In the genomic region with DNA sequence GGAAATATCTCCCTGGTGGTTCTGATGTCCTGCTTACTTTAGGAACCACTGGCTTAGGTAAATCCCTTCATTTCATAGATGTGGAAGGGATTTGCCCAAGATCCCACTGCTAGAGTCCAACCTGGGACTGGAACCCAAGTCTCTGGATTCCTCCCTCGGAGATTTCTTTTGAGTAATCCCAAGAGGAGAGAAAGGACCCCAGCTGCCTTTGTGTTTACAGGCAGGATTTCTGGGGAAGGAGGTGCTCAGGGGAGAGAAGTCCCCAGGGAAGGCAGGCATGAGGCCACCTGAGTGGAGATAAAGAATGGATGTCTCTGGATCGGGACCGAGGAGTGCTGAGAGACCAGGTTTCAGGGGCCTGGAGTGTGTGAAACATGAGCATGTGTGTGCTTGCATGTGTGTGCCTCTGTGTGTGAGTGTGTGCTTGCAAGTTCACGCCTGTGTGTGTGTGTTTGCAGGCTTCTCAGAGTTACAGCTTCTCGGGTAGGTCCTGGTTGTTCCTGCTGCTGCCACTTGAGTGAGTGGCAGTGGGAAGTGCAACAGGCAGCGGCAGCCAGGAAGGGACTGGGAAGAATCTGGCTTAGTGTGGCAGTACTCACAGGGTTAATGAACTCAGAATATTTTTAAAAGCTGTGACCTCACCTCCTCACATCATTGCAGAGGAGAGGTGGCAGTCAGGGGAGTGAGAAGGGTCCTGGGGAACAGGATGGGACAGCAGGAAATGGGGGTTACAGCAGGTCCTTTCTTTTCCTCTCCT, we compare ENCODE assay signal across 23 cellular contexts. TPM values are rescaled to one million over a fixed set of nuclear protein-coding genes. Genes with fewer than 3 reads are reported as not detected.
DNase-seq lines count a peak whose midpoint lies in the region; ATAC-seq, FAIRE-seq and TF ChIP-seq lines count a peak whose summit lies in the region.
"Had no signal": no experiment of that assay in that cellular context is flagged by ENCODE, and none has a peak within 500 bp of the region (broad histone marks: within the 10 kb centered on the region; RNA-seq: fewer than 3 reads in every experiment).

No MANE protein-coding gene starts in this region.

- intact Hi-C loops in HepG2 (cut with micrococcal nuclease; ENCODE audit: unreplicated experiment) (no loop called here), right lobe of liver (cut with DNase I) (no loop called here)

- H3K9me3 Mint-ChIP-seq in endothelial cell (ENCODE audit: unreplicated experiment) = no peaks in the 10 kb centered on the region
- H3K9me3 Mint-ChIP-seq: IgD-negative memory B cell had no signal

- no TSS peak for BruUV-seq in HepG2 (replicated peaks; lab: Mats Ljungman, UMichigan)

- H3K4me3 ChIP-seq in HepG2 (replicated peaks in 1 of 3; ENCODE audit: insufficient read depth in 1 of 3, low read depth in 2 of 3, low read length in 3 of 3) (no peak overlapping the region), right lobe of liver (no peak overlapping the region), bronchial epithelial cell (ENCODE audit: low read depth, low read length) (no peak overlapping the region)
- H3K4me3 ChIP-seq: SJCRH30 had no signal

- H3K27ac ChIP-seq in HepG2 (ENCODE audit: extremely low read length, insufficient read depth, low read length) (no peak overlapping the region), right lobe of liver (no peak overlapping the region)
- H3K27ac ChIP-seq: C4-2B, HL-60, SJCRH30 had no signal

- TF ChIP-seq RAD21 in HepG2 (CRISPR knock-in tag; IDR thresholded peaks at IDR 0.05) = no peak

- TF ChIP-seq EP300 in HepG2 (IDR thresholded peaks at IDR 0.05; ENCODE audit: low read depth in 2 of 2, low read length in 2 of 2) (no peak), HepG2 (CRISPR knock-in tag; IDR thresholded peaks at IDR 0.05; ENCODE audit: borderline replicate concordance) (no peak)

- in situ Hi-C loops in HepG2 (cut with HindIII; ENCODE audit: extremely low pct_ligation_motif_present, low pct_unique_long_range_greater_than_20kb) = no loop called here

- DNase-seq in HepG2 (ENCODE audit: low spot score) (no peak), right lobe of liver (no peak), NCI-H2171 (lab: John Stamatoyannopoulos, UW) (peak; percentile 47), bronchial epithelial cell (ENCODE audit: low read depth) (no peak), SHP77 (lab: John Stamatoyannopoulos, UW) (no peak), endothelial cell (ENCODE audit: low spot score) (no peak)
- no peak for DNase-seq in stimulated activated naive CD4-positive, alpha-beta T cell (lab: John Stamatoyannopoulos, UW)
- DNase-seq: AML-193, HCEC 1CT, Kasumi-1, MM.1S, NCI-H1092, NCI-H1436 treated with DMSO at 0.1 percent for 48 hours, NCI-H2081 treated with DMSO at 0.1 percent for 48 hours, NCI-H446 treated with DMSO at 0.1 percent for 48 hours, NCI-H774, SJCRH30 had no signal

- FAIRE-seq in HepG2 (lab: Jason Lieb, UNC) = no peak
- peak; percentile 79 for FAIRE-seq in bronchial epithelial cell (lab: Jason Lieb, UNC)
- FAIRE-seq: G401.6, HTR-8/SVneo had no signal

- H3K9ac ChIP-seq in HepG2 (ENCODE audit: insufficient read depth, low read depth, low read length) = no peak overlapping the region

- TF ChIP-seq POLR2A in HepG2 (IDR thresholded peaks at IDR 0.05; ENCODE audit: insufficient read depth in 1 of 2, low read depth in 2 of 2, low read length in 2 of 2) (no peak), right lobe of liver (IDR thresholded peaks at IDR 0.05) (no peak)

- H3K36me3 Mint-ChIP-seq in endothelial cell (ENCODE audit: low read depth, unreplicated experiment) = no peaks in the 10 kb centered on the region

- no peaks in the 10 kb centered on the region for H3K79me2 ChIP-seq in HepG2 (ENCODE audit: insufficient read depth, low read length)

- H3K9me3 ChIP-seq in HepG2 (ENCODE audit: low read length) = no peaks in the 10 kb centered on the region
- H3K9me3 ChIP-seq in right lobe of liver = no peaks in the 10 kb centered on the region
- H3K9me3 ChIP-seq: SJCRH30 had no signal

- POLR2A ChIA-PET in HepG2 (lab: Yijun Ruan, JAX) = interaction anchor here (1.1 kb wide), 1 partner anchor 27 kb away, joined by 3 read pairs; no protein-coding TSS in a partner anchor

- ATAC-seq in HepG2 (no peak), right lobe of liver (no peak)

- H3K27me3 ChIP-seq in HepG2 (ENCODE audit: control insufficient read depth in 1 of 2, insufficient read depth in 2 of 2, low read length in 2 of 2) (peaks cover 5 to 61% of the 10 kb centered on the region in 2 experiments), right lobe of liver (no peaks in the 10 kb centered on the region), bronchial epithelial cell (ENCODE audit: control insufficient read depth, insufficient read depth, low read length) (peaks cover 10% of the 10 kb centered on the region)
- H3K27me3 ChIP-seq: SJCRH30 had no signal

- no peak overlapping the region for H3K4me3 Mint-ChIP-seq in endothelial cell (ENCODE audit: unreplicated experiment)
- H3K4me3 Mint-ChIP-seq: IgD-negative memory B cell had no signal

- no peak overlapping the region for H3K4me2 ChIP-seq in HepG2 (ENCODE audit: low read depth, low read length)

- H3K36me3 ChIP-seq in HepG2 (replicated peaks in 1 of 2; ENCODE audit: control insufficient read depth in 1 of 2, insufficient read depth in 2 of 2, low read length in 2 of 2) (no peaks in the 10 kb centered on the region), right lobe of liver (no peaks in the 10 kb centered on the region), bronchial epithelial cell (ENCODE audit: control insufficient read depth, insufficient read depth, low read length) (no peaks in the 10 kb centered on the region)
- H3K36me3 ChIP-seq: SJCRH30 had no signal

- CTCF ChIA-PET in HepG2 (lab: Yijun Ruan, JAX; ENCODE audit: low intra/inter-chr PET ratio, low total read pairs) = no interaction called here

- H2AFZ ChIP-seq in HepG2 (ENCODE audit: low read length) = no peak overlapping the region

- H3K4me1 ChIP-seq in HepG2 (ENCODE audit: insufficient read depth, low read length) (peaks cover 44% of the 10 kb centered on the region), right lobe of liver (peaks cover 0 to 7% (median 3%) of the 10 kb centered on the region in 4 donors)
- H3K4me1 ChIP-seq: SJCRH30 had no signal

- 22% methylated on average over 6 of the region's 6 CpGs for WGBS in HepG2 (ENCODE audit: low lambda C conversion rate)
- 48% methylated on average over 5 of the region's 6 CpGs for WGBS in right lobe of liver (ENCODE audit: insufficient coverage, low coverage, low lambda C conversion rate, missing lambda C conversion rate)

- H4K20me1 ChIP-seq in HepG2 (ENCODE audit: insufficient read depth, low read length) = no peaks in the 10 kb centered on the region; the same call in 1 of the 2 replicates

- no peak overlapping the region for H3K27ac Mint-ChIP-seq in endothelial cell (ENCODE audit: unreplicated experiment)
- H3K27ac Mint-ChIP-seq: IgD-negative memory B cell had no signal

- H3K27me3 Mint-ChIP-seq in endothelial cell (ENCODE audit: unreplicated experiment) = peaks cover 17% of the 10 kb centered on the region

- TF ChIP-seq CTCF in HepG2 (CRISPR knock-in tag; IDR thresholded peaks at IDR 0.05) (no peak), right lobe of liver (IDR thresholded peaks at IDR 0.05) (no peak), bronchial epithelial cell (IDR thresholded peaks at IDR 0.05; ENCODE audit: insufficient read depth, low read length, severe bottlenecking) (no peak), endothelial cell (IDR thresholded peaks at IDR 0.05; ENCODE audit: unreplicated experiment) (no peak)

- H3K4me1 Mint-ChIP-seq in endothelial cell (ENCODE audit: unreplicated experiment) = peaks cover 22% of the 10 kb centered on the region

RNA-seq across cellular contexts. Expression of a gene that starts 2.2 kb away (rescaled TPM):
- total RNA-seq in HepG2 (2016; rRNA removed; fragmentation: Illumina TruSeq; extraction: Trizol) = 0.08 and 0.18 TPM in 2 replicates
- total RNA-seq in HepG2 (2016; cell fraction: cytosol; rRNA removed; fragmentation: Illumina TruSeq; extraction: Trizol; ENCODE audit: low read depth) = not detected in 2 replicates
- total RNA-seq in HepG2 (2016; cell fraction: insoluble cytoplasmic fraction; rRNA removed; fragmentation: Illumina TruSeq; extraction: Trizol) = 0.09 TPM in 1 of 2 replicates, not detected in the other
- total RNA-seq in HepG2 (2016; cell fraction: membrane; rRNA removed; fragmentation: Illumina TruSeq; extraction: Trizol) = 0.09 and 0.10 TPM in 2 replicates
- total RNA-seq in HepG2 (2016; cell fraction: nucleus; rRNA removed; fragmentation: Illumina TruSeq; extraction: Trizol) = 0.13 TPM in 1 of 2 replicates, not detected in the other
- 0.05 and 0.18 TPM in 2 replicates for polyA plus RNA-seq in HepG2 (2011; rRNA removed)
- 0.04 and 0.06 TPM in 2 replicates for polyA plus RNA-seq in HepG2 (2011; cell fraction: cytosol; rRNA removed)
- 0.19 and 0.45 TPM in 2 replicates for polyA plus RNA-seq in HepG2 (2011; cell fraction: nucleus; rRNA removed)
- polyA plus RNA-seq in HepG2 (2012) = 0.15 and 0.44 TPM in 2 replicates
- polyA plus RNA-seq in HepG2 (2016; cell fraction: cytosol; fragmentation: Illumina TruSeq; extraction: Trizol; ENCODE audit: low read depth) = 0.05 and 0.06 TPM in 2 replicates
- polyA plus RNA-seq in HepG2 (2016; cell fraction: insoluble cytoplasmic fraction; fragmentation: Illumina TruSeq; extraction: Trizol; ENCODE audit: low read depth) = 0.05 TPM in 1 of 2 replicates, not detected in the other
- 0.06 and 0.10 TPM in 2 replicates for polyA plus RNA-seq in HepG2 (2016; cell fraction: membrane; fragmentation: Illumina TruSeq; extraction: Trizol; ENCODE audit: low read depth)
- 0.12 and 0.29 TPM in 2 replicates for polyA plus RNA-seq in HepG2 (2016; cell fraction: nucleus; fragmentation: Illumina TruSeq; extraction: Trizol; ENCODE audit: insufficient read depth, low read depth)
- polyA minus RNA-seq in HepG2 (2011; rRNA and poly(A)+ RNA removed; ENCODE audit: low replicate concordance) = 0.08 TPM in 1 of 2 replicates, not detected in the other
- polyA minus RNA-seq in HepG2 (2011; cell fraction: cytosol; rRNA and poly(A)+ RNA removed) = not detected in 2 replicates
- 0.13 and 0.25 TPM in 2 replicates for polyA minus RNA-seq in HepG2 (2011; cell fraction: nucleus; rRNA and poly(A)+ RNA removed)
- not detected for total RNA-seq in right lobe of liver
- not detected in 2 replicates for total RNA-seq in bronchial epithelial cell
- 18.6 TPM for total RNA-seq in endothelial cell (ENCODE audit: unreplicated experiment)
- total RNA-seq: SJCRH30; T-helper 1 cell treated with Interleukin-12 subunit alpha and Interleukin-12 subunit beta and Interleukin-4 antibody, amounts not matched to agents 30 ng/mL and 1 ng/mL, for 36 hours had no signal
- polyA plus RNA-seq: IgD-negative memory B cell had no signal

RNA-seq across cellular contexts. Expression of a gene that starts 24.9 kb away (rescaled TPM):
- total RNA-seq in HepG2 (2016; rRNA removed; fragmentation: Illumina TruSeq; extraction: Trizol) = 55.2 and 77.5 TPM in 2 replicates
- total RNA-seq in HepG2 (2016; cell fraction: cytosol; rRNA removed; fragmentation: Illumina TruSeq; extraction: Trizol; ENCODE audit: low read depth) = 10.3 and 11.9 TPM in 2 replicates
- 58.9 and 68.6 TPM in 2 replicates for total RNA-seq in HepG2 (2016; cell fraction: insoluble cytoplasmic fraction; rRNA removed; fragmentation: Illumina TruSeq; extraction: Trizol)
- total RNA-seq in HepG2 (2016; cell fraction: membrane; rRNA removed; fragmentation: Illumina TruSeq; extraction: Trizol) = 23.2 and 25.5 TPM in 2 replicates
- total RNA-seq in HepG2 (2016; cell fraction: nucleus; rRNA removed; fragmentation: Illumina TruSeq; extraction: Trizol) = 33.1 and 38.3 TPM in 2 replicates
- polyA plus RNA-seq in HepG2 (2011; rRNA removed) = 73.4 and 77.0 TPM in 2 replicates
- polyA plus RNA-seq in HepG2 (2011; cell fraction: cytosol; rRNA removed) = 62.7 and 66.5 TPM in 2 replicates
- polyA plus RNA-seq in HepG2 (2011; cell fraction: nucleus; rRNA removed) = 61.2 and 63.3 TPM in 2 replicates
- 84.0 and 84.1 TPM in 2 replicates for polyA plus RNA-seq in HepG2 (2012)
- polyA plus RNA-seq in HepG2 (2016; cell fraction: cytosol; fragmentation: Illumina TruSeq; extraction: Trizol; ENCODE audit: low read depth) = 12.2 and 14.0 TPM in 2 replicates
- 61.4 and 80.4 TPM in 2 replicates for polyA plus RNA-seq in HepG2 (2016; cell fraction: insoluble cytoplasmic fraction; fragmentation: Illumina TruSeq; extraction: Trizol; ENCODE audit: low read depth)
- 15.8 and 16.0 TPM in 2 replicates for polyA plus RNA-seq in HepG2 (2016; cell fraction: membrane; fragmentation: Illumina TruSeq; extraction: Trizol; ENCODE audit: low read depth)
- polyA plus RNA-seq in HepG2 (2016; cell fraction: nucleus; fragmentation: Illumina TruSeq; extraction: Trizol; ENCODE audit: insufficient read depth, low read depth) = 37.9 and 40.9 TPM in 2 replicates
- polyA minus RNA-seq in HepG2 (2011; rRNA and poly(A)+ RNA removed; ENCODE audit: low replicate concordance) = 107 and 220 TPM in 2 replicates
- polyA minus RNA-seq in HepG2 (2011; cell fraction: cytosol; rRNA and poly(A)+ RNA removed) = 41.2 and 49.1 TPM in 2 replicates
- polyA minus RNA-seq in HepG2 (2011; cell fraction: nucleus; rRNA and poly(A)+ RNA removed) = 35.0 and 40.7 TPM in 2 replicates
- total RNA-seq in right lobe of liver = 10 to 100 TPM; 14.9 to 31.0 (median 26.7) TPM
- 9.5 and 10.6 TPM in 2 replicates for total RNA-seq in bronchial epithelial cell
- 123 TPM for total RNA-seq in endothelial cell (ENCODE audit: unreplicated experiment)

RNA-seq across cellular contexts. Expression of a gene that starts 48.5 kb away (rescaled TPM):
- total RNA-seq in HepG2 (2016; rRNA removed; fragmentation: Illumina TruSeq; extraction: Trizol) = 0.13 TPM in 1 of 2 replicates, not detected in the other
- not detected in 2 replicates for total RNA-seq in HepG2 (2016; cell fraction: cytosol; rRNA removed; fragmentation: Illumina TruSeq; extraction: Trizol; ENCODE audit: low read depth)
- total RNA-seq in HepG2 (2016; cell fraction: insoluble cytoplasmic fraction; rRNA removed; fragmentation: Illumina TruSeq; extraction: Trizol) = 0.15 TPM in 1 of 2 replicates, not detected in the other
- not detected in 2 replicates for total RNA-seq in HepG2 (2016; cell fraction: membrane; rRNA removed; fragmentation: Illumina TruSeq; extraction: Trizol)
- not detected in 2 replicates for total RNA-seq in HepG2 (2016; cell fraction: nucleus; rRNA removed; fragmentation: Illumina TruSeq; extraction: Trizol)
- polyA plus RNA-seq in HepG2 (2011; rRNA removed) = 0.03 and 0.08 TPM in 2 replicates
- polyA plus RNA-seq in HepG2 (2011; cell fraction: cytosol; rRNA removed) = 0.05 TPM in 1 of 2 replicates, not detected in the other
- 0.09 and 0.11 TPM in 2 replicates for polyA plus RNA-seq in HepG2 (2011; cell fraction: nucleus; rRNA removed)
- polyA plus RNA-seq in HepG2 (2012) = 0.13 and 0.23 TPM in 2 replicates
- not detected in 2 replicates for polyA plus RNA-seq in HepG2 (2016; cell fraction: cytosol; fragmentation: Illumina TruSeq; extraction: Trizol; ENCODE audit: low read depth)
- polyA plus RNA-seq in HepG2 (2016; cell fraction: insoluble cytoplasmic fraction; fragmentation: Illumina TruSeq; extraction: Trizol; ENCODE audit: low read depth) = not detected in 2 replicates
- polyA plus RNA-seq in HepG2 (2016; cell fraction: membrane; fragmentation: Illumina TruSeq; extraction: Trizol; ENCODE audit: low read depth) = not detected in 2 replicates
- 0.56 TPM in 1 of 2 replicates, not detected in the other for polyA plus RNA-seq in HepG2 (2016; cell fraction: nucleus; fragmentation: Illumina TruSeq; extraction: Trizol; ENCODE audit: insufficient read depth, low read depth)
- polyA minus RNA-seq in HepG2 (2011; rRNA and poly(A)+ RNA removed; ENCODE audit: low replicate concordance) = 0.37 TPM in 1 of 2 replicates, not detected in the other
- not detected in 2 replicates for polyA minus RNA-seq in HepG2 (2011; cell fraction: cytosol; rRNA and poly(A)+ RNA removed)
- polyA minus RNA-seq in HepG2 (2011; cell fraction: nucleus; rRNA and poly(A)+ RNA removed) = 0.26 TPM in 1 of 2 replicates, not detected in the other
- 1 to 10 TPM in 5 of 6 experiments, under 1 TPM in 1; 0.75 to 9.4 (median 5.1) TPM for total RNA-seq in right lobe of liver
- total RNA-seq in bronchial epithelial cell = 0.13 TPM in 1 of 2 replicates, not detected in the other
- 44.8 TPM for total RNA-seq in endothelial cell (ENCODE audit: unreplicated experiment)

Comparison
In these comparisons a context has a peak if more than half of its experiments do, and no peak if none do; other contexts are left out.
1. RNA of a gene that starts 2.2 kb away (total RNA-seq): 18.6 TPM in endothelial cell (single experiment); 0.08 to 0.18 TPM in HepG2, not detected in right lobe of liver and not detected in bronchial epithelial cell; every median in the first group is over 10 times any median in the second.